In the genomic region with DNA sequence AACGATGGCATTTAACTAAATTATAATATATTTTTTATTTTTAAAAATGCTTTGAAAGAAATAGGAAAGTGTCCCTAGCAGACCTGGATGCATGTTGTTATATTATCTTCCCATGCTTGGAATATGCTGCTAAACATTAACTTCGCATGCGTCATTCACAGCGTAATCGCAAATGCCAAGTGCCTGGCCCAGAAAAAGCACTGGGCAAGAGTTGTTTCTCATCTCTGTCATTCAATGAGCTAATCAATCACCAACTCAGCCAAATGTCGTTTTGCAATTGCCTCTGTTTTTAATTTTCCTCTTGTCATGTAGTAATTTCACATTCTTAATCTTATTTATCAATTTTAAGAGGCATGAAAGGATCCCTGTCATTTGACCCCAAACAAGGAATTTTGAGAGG, we compare ENCODE assay signal across 23 cellular contexts.
A peak's percentile ranks its signal among the peaks of the same experiment; 100 is the strongest.
DNase-seq lines count a peak whose midpoint lies in the region; ATAC-seq and TF ChIP-seq lines count a peak whose summit lies in the region.
"Had no signal": no experiment of that assay in that cellular context is flagged by ENCODE, and none has a peak within 500 bp of the region (broad histone marks: within the 10 kb centered on the region; RNA-seq: fewer than 3 reads in every experiment).

No MANE protein-coding gene starts in this region.

- no peaks in the 10 kb centered on the region for H3K27me3 ChIP-seq in GM23248 (replicated peaks; ENCODE audit: insufficient read depth)
- no peaks in the 10 kb centered on the region for H3K27me3 ChIP-seq in transverse colon
- no peaks in the 10 kb centered on the region for H3K27me3 ChIP-seq in uterus
- H3K27me3 ChIP-seq: BLaER1 had no signal

- H3K4me1 ChIP-seq in GM23248 (ENCODE audit: insufficient read depth) (no peaks in the 10 kb centered on the region), transverse colon (no peaks in the 10 kb centered on the region), uterus (no peaks in the 10 kb centered on the region)
- H3K4me1 ChIP-seq: BLaER1, HAP-1, SJCRH30 had no signal

- no peaks in the 10 kb centered on the region for H3K79me2 ChIP-seq in GM23248 (ENCODE audit: insufficient read depth)

- 3 to 6% methylated on average over 6 of the region's 6 CpGs for WGBS in GM23248 (ENCODE audit: low coverage in 1 of 2, low lambda C conversion rate in 2 of 2, missing lambda C conversion rate in 2 of 2), 2 experiments
- 50 to 58% methylated on average over 6 of the region's 6 CpGs for WGBS in transverse colon (ENCODE audit: low coverage in 1 of 2), 2 donors

- H3K27ac Mint-ChIP-seq in osteocyte (ENCODE audit: unreplicated experiment) = no peak overlapping the region
- H3K27ac Mint-ChIP-seq: CD4-positive, alpha-beta T cell; GM23338 had no signal

- no peak for TF ChIP-seq EP300 in transverse colon (IDR thresholded peaks at IDR 0.05; ENCODE audit: low read depth)

- H3K9me2 ChIP-seq in GM23248 (ENCODE audit: insufficient read depth) = no peaks in the 10 kb centered on the region

- no peak overlapping the region for H2AFZ ChIP-seq in GM23248
- H2AFZ ChIP-seq: GM23338 had no signal

- no peak for TF ChIP-seq CTCF in fibroblast of mammary gland (conservative IDR thresholded peaks at IDR 0.05; ENCODE audit: control insufficient read depth, insufficient read depth, low read depth, low read length)
- no peak for TF ChIP-seq CTCF in osteocyte (IDR thresholded peaks at IDR 0.05)
- no peak for TF ChIP-seq CTCF in transverse colon (IDR thresholded peaks at IDR 0.05)
- no peak for TF ChIP-seq CTCF in uterus (IDR thresholded peaks at IDR 0.05)

- no peaks in the 10 kb centered on the region for H3K4me1 Mint-ChIP-seq in osteocyte (ENCODE audit: unreplicated experiment)

- H3K4me3 Mint-ChIP-seq in osteocyte (ENCODE audit: unreplicated experiment) = no peak overlapping the region
- H3K4me3 Mint-ChIP-seq: CD4-positive, alpha-beta T cell; GM23338 had no signal

- H3K4me2 ChIP-seq in GM23248 (ENCODE audit: unreplicated experiment) = no peak overlapping the region
- H3K4me2 ChIP-seq: BLaER1, GM23338, KMS-11 had no signal

- H3K27me3 Mint-ChIP-seq in osteocyte (ENCODE audit: unreplicated experiment) = peaks cover 20% of the 10 kb centered on the region
- H3K27me3 Mint-ChIP-seq: CD4-positive, alpha-beta T cell had no signal

- H3F3A ChIP-seq in GM23248 (ENCODE audit: insufficient read depth) = no peaks in the 10 kb centered on the region

- intact Hi-C loops in transverse colon (cut with DNase I; ENCODE audit: low total_unique reads) (no loop called here), uterus (cut with DNase I; ENCODE audit: low total_unique reads) (no loop called here)

- H3K27ac ChIP-seq in GM23248 (no peak overlapping the region), transverse colon (no peak overlapping the region), uterus (no peak overlapping the region)
- H3K27ac ChIP-seq: BLaER1, KMS-11, SJCRH30 had no signal

- no peak overlapping the region for H3K4me3 ChIP-seq in GM23248
- no peak overlapping the region for H3K4me3 ChIP-seq in fibroblast of mammary gland (ENCODE audit: control insufficient read depth, low read depth, low read length)
- H3K4me3 ChIP-seq in transverse colon = no peak overlapping the region
- H3K4me3 ChIP-seq in uterus = no peak overlapping the region
- H3K4me3 ChIP-seq: BLaER1, GM23338, HAP-1, SJCRH30 had no signal

- ATAC-seq in HG02678 (IDR thresholded peaks at IDR 0.05; ENCODE audit: unreplicated experiment) = no peak
- ATAC-seq: GM23338 had no signal

- no peaks in the 10 kb centered on the region for H3K36me3 ChIP-seq in GM23248 (ENCODE audit: low read depth)
- H3K36me3 ChIP-seq in transverse colon = no peaks in the 10 kb centered on the region
- no peaks in the 10 kb centered on the region for H3K36me3 ChIP-seq in uterus
- H3K36me3 ChIP-seq: BLaER1, HAP-1, SJCRH30 had no signal

- H3K9me3 ChIP-seq in GM23248 (ENCODE audit: low read depth) (no peaks in the 10 kb centered on the region), transverse colon (no peaks in the 10 kb centered on the region), uterus (no peaks in the 10 kb centered on the region)
- H3K9me3 ChIP-seq: BLaER1, HAP-1, SJCRH30 had no signal

- no peaks in the 10 kb centered on the region for H4K20me1 ChIP-seq in GM23248 (ENCODE audit: insufficient read depth)
- H4K20me1 ChIP-seq: BLaER1 had no signal

- DNase-seq in AG08395 (ENCODE audit: low spot score) (peak; percentile 54), GM23248 (peak; percentile 60), fibroblast of mammary gland (ENCODE audit: low read depth) (peak; percentile 1), osteocyte (ENCODE audit: extremely low spot score, unreplicated experiment) (peak; percentile 7), transverse colon (no peak), uterus (no peak), midbrain (lab: John Stamatoyannopoulos, UW) (no peak)
- DNase-seq: CD4-positive, alpha-beta T cell; COR-L47; DMS 273 treated with DMSO at 0.1 percent for 48 hours; DMS79 treated with DMSO at 0.1 percent for 48 hours; IMR-90; NCI-H1105 treated with DMSO at 0.1 percent for 48 hours; NCI-H2029 treated with DMSO at 0.1 percent for 48 hours; NCI-H226; NCI-H526; OCI-M1; SJCRH30 had no signal

- in situ Hi-C loops in GM23248 (cut with MboI) (no loop called here), transverse colon (cut with MboI; ENCODE audit: low pct_ligation_motif_present in 1 of 4, low pct_unique_long_range_greater_than_20kb in 1 of 4, low sequenced_read_pairs in 3 of 4) (no loop called here)

- no peak for TF ChIP-seq POLR2A in transverse colon (IDR thresholded peaks at IDR 0.05)
- no peak for TF ChIP-seq POLR2A in uterus (IDR thresholded peaks at IDR 0.05)

- H3K9me3 Mint-ChIP-seq in osteocyte (ENCODE audit: unreplicated experiment) = no peaks in the 10 kb centered on the region
- H3K9me3 Mint-ChIP-seq: GM23338 had no signal

- no peaks in the 10 kb centered on the region for H3K36me3 Mint-ChIP-seq in osteocyte (ENCODE audit: unreplicated experiment)

- no peak overlapping the region for H3K9ac ChIP-seq in GM23248
- H3K9ac ChIP-seq: BLaER1, KMS-11 had no signal

Comparison
In these comparisons a context has a peak if more than half of its experiments do, and no peak if none do; other contexts are left out.
1. DNase-seq: peak in AG08395 (single experiment), GM23248 (single experiment), fibroblast of mammary gland (single experiment) and osteocyte (single experiment); none in transverse colon (single experiment), uterus (0 of 2) and midbrain (single experiment).